Comparison of ENCODE assay signal across 25 cellular contexts in genomic region chr10:119575998-119576397, GRCh38. TPM values are rescaled to one million over a fixed set of nuclear protein-coding genes. Genes with fewer than 3 reads are reported as not detected.
A peak's percentile ranks its signal among the peaks of the same experiment; 100 is the strongest.
DNase-seq lines count a peak whose midpoint lies in the region; ATAC-seq and TF ChIP-seq lines count a peak whose summit lies in the region.
"Had no signal": no experiment of that assay in that cellular context is flagged by ENCODE, and none has a peak within 500 bp of the region (broad histone marks: within the 10 kb centered on the region; RNA-seq: fewer than 3 reads in every experiment).

No MANE protein-coding gene starts in this region.

- H3K27ac Mint-ChIP-seq in activated T-cell treated with anti-CD3 and anti-CD28 coated beads, Interleukin-2, amount 50 U/mL, for 72 hours = peak overlapping the region; percentile 94
- peak overlapping the region; percentile 81 for H3K27ac Mint-ChIP-seq in T-helper 2 cell treated with Interferon-gamma antibody and Interleukin-4, amounts not matched to agents 5 μg/mL and 100 μg/mL, for 36 hours
- H3K27ac Mint-ChIP-seq in central memory CD8-positive, alpha-beta T cell (ENCODE audit: low read depth) = peak overlapping the region; percentile 75
- peak overlapping the region; percentile 54 to 79 for H3K27ac Mint-ChIP-seq in stimulated activated naive CD8-positive, alpha-beta T cell treated with anti-CD3 and anti-CD28 coated beads, Interleukin-15, amount 100 ng/mL, for 72 hours
- no peak overlapping the region for H3K27ac Mint-ChIP-seq in mesothelial cell of epicardium

- no peak for DNase-seq in activated T-cell treated with anti-CD3 and anti-CD28 coated beads, Interleukin-2, amount 50 U/mL, for 72 hours
- DNase-seq in activated T-cell treated with anti-CD3 and anti-CD28 coated beads, Interleukin-2, amount 50 U/mL, for 1 hour = no peak
- DNase-seq in T-helper 2 cell treated with Interferon-gamma antibody and Interleukin-4, amounts not matched to agents 5 μg/mL and 100 μg/mL, for 36 hours (ENCODE audit: low spot score) = no peak
- DNase-seq in central memory CD8-positive, alpha-beta T cell (ENCODE audit: low spot score in 2 of 2) = no peak
- no peak for DNase-seq in stimulated activated naive CD8-positive, alpha-beta T cell treated with anti-CD3 and anti-CD28 coated beads, Interleukin-15, amount 100 ng/mL, for 72 hours
- DNase-seq in NCI-H187 treated with DMSO at 0.1 percent for 48 hours (lab: John Stamatoyannopoulos, UW) (no peak), mesothelial cell of epicardium (ENCODE audit: low spot score in 2 of 2, unreplicated experiment in 2 of 2) (no peak), MG63 (no peak)
- DNase-seq: activated CD4-positive, alpha-beta T cell treated with anti-CD3 and anti-CD28 coated beads for 48 hours; aorta; BE2C; Calu3; glutamatergic neuron; H7; kidney glomerular epithelial cell; NCI-H1092; NCI-H1930; NCI-H2227 treated with DMSO at 0.1 percent for 48 hours; NCI-H69; SJCRH30; upper lobe of left lung had no signal

- H3K9me3 Mint-ChIP-seq in activated T-cell treated with anti-CD3 and anti-CD28 coated beads, Interleukin-2, amount 50 U/mL, for 72 hours = no peaks in the 10 kb centered on the region
- H3K9me3 Mint-ChIP-seq in T-helper 2 cell treated with Interferon-gamma antibody and Interleukin-4, amounts not matched to agents 5 μg/mL and 100 μg/mL, for 36 hours = no peaks in the 10 kb centered on the region
- H3K9me3 Mint-ChIP-seq in central memory CD8-positive, alpha-beta T cell = no peaks in the 10 kb centered on the region
- H3K9me3 Mint-ChIP-seq in stimulated activated naive CD8-positive, alpha-beta T cell treated with anti-CD3 and anti-CD28 coated beads, Interleukin-15, amount 100 ng/mL, for 72 hours = no peaks in the 10 kb centered on the region
- no peaks in the 10 kb centered on the region for H3K9me3 Mint-ChIP-seq in mesothelial cell of epicardium

- no peak for TF ChIP-seq CTCF in mesothelial cell of epicardium (IDR thresholded peaks at IDR 0.05; ENCODE audit: unreplicated experiment)

- H3K9me3 ChIP-seq in MG63 = no peaks in the 10 kb centered on the region
- H3K9me3 ChIP-seq: BE2C, neutrophil, SJCRH30, upper lobe of left lung had no signal

- peak; percentile 40 to 44 for ATAC-seq in activated T-cell treated with anti-CD3 and anti-CD28 coated beads, Interleukin-2, amount 50 U/mL, for 72 hours (replicated peaks in 1 of 2)
- peak; percentile 72 for ATAC-seq in central memory CD8-positive, alpha-beta T cell (replicated peaks; ENCODE audit: extremely low read depth, poor library complexity, severe bottlenecking)
- peak; percentile 76 for ATAC-seq in stimulated activated naive CD8-positive, alpha-beta T cell treated with anti-CD3 and anti-CD28 coated beads, Interleukin-15, amount 100 ng/mL, for 72 hours
- ATAC-seq: sciatic nerve had no signal

- H3K36me3 ChIP-seq in MG63 = peaks cover 72% of the 10 kb centered on the region

- peaks cover 29% of the 10 kb centered on the region for H3K4me1 Mint-ChIP-seq in activated T-cell treated with anti-CD3 and anti-CD28 coated beads, Interleukin-2, amount 50 U/mL, for 72 hours (ENCODE audit: low read depth)
- peaks cover 19% of the 10 kb centered on the region for H3K4me1 Mint-ChIP-seq in T-helper 2 cell treated with Interferon-gamma antibody and Interleukin-4, amounts not matched to agents 5 μg/mL and 100 μg/mL, for 36 hours (ENCODE audit: low read depth)
- H3K4me1 Mint-ChIP-seq in central memory CD8-positive, alpha-beta T cell = peaks cover 17% of the 10 kb centered on the region
- peaks cover 28% of the 10 kb centered on the region for H3K4me1 Mint-ChIP-seq in stimulated activated naive CD8-positive, alpha-beta T cell treated with anti-CD3 and anti-CD28 coated beads, Interleukin-15, amount 100 ng/mL, for 72 hours
- H3K4me1 Mint-ChIP-seq in mesothelial cell of epicardium = no peaks in the 10 kb centered on the region

- H3K27me3 Mint-ChIP-seq in activated T-cell treated with anti-CD3 and anti-CD28 coated beads, Interleukin-2, amount 50 U/mL, for 72 hours (ENCODE audit: low read depth) = no peaks in the 10 kb centered on the region
- H3K27me3 Mint-ChIP-seq in T-helper 2 cell treated with Interferon-gamma antibody and Interleukin-4, amounts not matched to agents 5 μg/mL and 100 μg/mL, for 36 hours (ENCODE audit: low read depth) = no peaks in the 10 kb centered on the region
- no peaks in the 10 kb centered on the region for H3K27me3 Mint-ChIP-seq in central memory CD8-positive, alpha-beta T cell
- H3K27me3 Mint-ChIP-seq in stimulated activated naive CD8-positive, alpha-beta T cell treated with anti-CD3 and anti-CD28 coated beads, Interleukin-15, amount 100 ng/mL, for 72 hours = no peaks in the 10 kb centered on the region
- no peaks in the 10 kb centered on the region for H3K27me3 Mint-ChIP-seq in mesothelial cell of epicardium (ENCODE audit: low read depth)
- H3K27me3 Mint-ChIP-seq: progenitor cell of endocrine pancreas had no signal

- H3K4me3 Mint-ChIP-seq in activated T-cell treated with anti-CD3 and anti-CD28 coated beads, Interleukin-2, amount 50 U/mL, for 72 hours = no peak overlapping the region
- H3K4me3 Mint-ChIP-seq in T-helper 2 cell treated with Interferon-gamma antibody and Interleukin-4, amounts not matched to agents 5 μg/mL and 100 μg/mL, for 36 hours = peak overlapping the region; percentile 58
- peak overlapping the region; percentile 32 for H3K4me3 Mint-ChIP-seq in central memory CD8-positive, alpha-beta T cell
- H3K4me3 Mint-ChIP-seq in stimulated activated naive CD8-positive, alpha-beta T cell treated with anti-CD3 and anti-CD28 coated beads, Interleukin-15, amount 100 ng/mL, for 72 hours = peak overlapping the region; percentile 30 to 66
- H3K4me3 Mint-ChIP-seq in mesothelial cell of epicardium = no peak overlapping the region

- no peak overlapping the region for H3K4me3 ChIP-seq in MG63
- H3K4me3 ChIP-seq: lung, SJCRH30, upper lobe of left lung had no signal

- H3K36me3 Mint-ChIP-seq in activated T-cell treated with anti-CD3 and anti-CD28 coated beads, Interleukin-2, amount 50 U/mL, for 72 hours (ENCODE audit: insufficient read depth in 2 of 2) = peaks cover 8 to 28% of the 10 kb centered on the region in 2 donors
- H3K36me3 Mint-ChIP-seq in T-helper 2 cell treated with Interferon-gamma antibody and Interleukin-4, amounts not matched to agents 5 μg/mL and 100 μg/mL, for 36 hours (ENCODE audit: low read depth) = peaks cover 49% of the 10 kb centered on the region
- peaks cover 48% of the 10 kb centered on the region for H3K36me3 Mint-ChIP-seq in central memory CD8-positive, alpha-beta T cell (ENCODE audit: insufficient read depth)
- peaks cover 34% of the 10 kb centered on the region for H3K36me3 Mint-ChIP-seq in mesothelial cell of epicardium

- no peaks in the 10 kb centered on the region for H3K27me3 ChIP-seq in MG63
- H3K27me3 ChIP-seq: BE2C, neutrophil, SJCRH30, upper lobe of left lung had no signal

RNA-seq across cellular contexts. Expression of gene TIAL1, which starts 20.8 kb away (rescaled TPM):
- total RNA-seq in activated T-cell treated with anti-CD3 and anti-CD28 coated beads, Interleukin-2, amount 50 U/mL, for 72 hours = 100 to 1,000 TPM; 201 to 224 TPM
- 191 to 204 TPM (median 192 TPM) in 3 replicates for total RNA-seq in mesothelial cell of epicardium
- 29.2 and 30.7 TPM in 2 replicates for total RNA-seq in MG63 (2014; rRNA removed; shearing (Covaris generic); ENCODE audit: low replicate concordance)

RNA-seq across cellular contexts. Expression of gene RGS10, which starts 33.5 kb away (rescaled TPM):
- total RNA-seq in activated T-cell treated with anti-CD3 and anti-CD28 coated beads, Interleukin-2, amount 50 U/mL, for 72 hours = 100 to 1,000 TPM; 161 to 208 TPM
- total RNA-seq in mesothelial cell of epicardium = 15.4 to 17.4 TPM (median 16.7 TPM) in 3 replicates
- 33.7 and 41.1 TPM in 2 replicates for total RNA-seq in MG63 (2014; rRNA removed; shearing (Covaris generic); ENCODE audit: low replicate concordance)
- total RNA-seq: SJCRH30 had no signal

Comparison
In these comparisons a context has a peak if more than half of its experiments do, and no peak if none do; other contexts are left out.
1. H3K4me3 Mint-ChIP-seq: peak in T-helper 2 cell treated with Interferon-gamma antibody and Interleukin-4, amounts not matched to agents 5 μg/mL and 100 μg/mL, for 36 hours (single experiment), central memory CD8-positive, alpha-beta T cell (single experiment) and stimulated activated naive CD8-positive, alpha-beta T cell treated with anti-CD3 and anti-CD28 coated beads, Interleukin-15, amount 100 ng/mL, for 72 hours (2 of 2); none in activated T-cell treated with anti-CD3 and anti-CD28 coated beads, Interleukin-2, amount 50 U/mL, for 72 hours (0 of 2) and mesothelial cell of epicardium (single experiment).
2. Peak in every context shown above with its lines, with median percentiles within 50 percentile points of each other: ATAC-seq.